8 cellular contexts compared by ENCODE assay signal in genomic region chr1:229024528-229025119, GRCh38.
DNase-seq lines count a peak whose midpoint lies in the region; ATAC-seq, FAIRE-seq and TF ChIP-seq lines count a peak whose summit lies in the region.

No MANE protein-coding gene starts in this region.

- H3K4me3 ChIP-seq in smooth muscle cell = no peak overlapping the region

- no peaks in the 10 kb centered on the region for H4K20me1 ChIP-seq in smooth muscle cell (ENCODE audit: low read depth)

- TF ChIP-seq CTCF in smooth muscle cell (IDR thresholded peaks at IDR 0.05; ENCODE audit: borderline replicate concordance, insufficient read depth, poor library complexity, severe bottlenecking) = no peak

- WGBS in smooth muscle cell (ENCODE audit: low lambda C conversion rate) = 66% methylated on average over 13 of the region's 13 CpGs

- no peak overlapping the region for H3K9ac ChIP-seq in smooth muscle cell (ENCODE audit: low read depth)

- intact Hi-C loops in Right ventricle myocardium inferior (cut with DNase I) = no loop called here

- peaks cover 8% of the 10 kb centered on the region for H3F3A ChIP-seq in smooth muscle cell (ENCODE audit: low read depth)

- peak overlapping the region; percentile 34 for H3K27ac ChIP-seq in smooth muscle cell (ENCODE audit: low read depth)

- no peaks in the 10 kb centered on the region for H3K27me3 ChIP-seq in smooth muscle cell (ENCODE audit: low read depth)

- no peaks in the 10 kb centered on the region for H3K36me3 ChIP-seq in smooth muscle cell (ENCODE audit: low read depth)

- peak; percentile 75 for DNase-seq in HCEC 1CT
- DNase-seq in SKM-1 (lab: John Stamatoyannopoulos, UW; ENCODE audit: unreplicated experiment) = peak; percentile 33
- peak; percentile 66 for DNase-seq in Right ventricle myocardium inferior (ENCODE audit: missing footprints)
- DNase-seq in smooth muscle cell (lab: John Stamatoyannopoulos, UW; ENCODE audit: unreplicated experiment) = no peak
- no peak for DNase-seq in NCI-H774 (lab: John Stamatoyannopoulos, UW)
- DNase-seq in HuH-7.5 (ENCODE audit: low spot score) = no peak
- no peak for DNase-seq in GM19239 (ENCODE audit: insufficient read length, low spot score)

- no peaks in the 10 kb centered on the region for H3K9me3 ChIP-seq in smooth muscle cell (replicated peaks; ENCODE audit: low read depth)

- ATAC-seq in Right ventricle myocardium inferior (peak; percentile 27), GM19397 (IDR thresholded peaks at IDR 0.05; ENCODE audit: unreplicated experiment) (no peak)

- no peak for FAIRE-seq in GM19239 (lab: Jason Lieb, UNC)

- no peak overlapping the region for H3K4me2 ChIP-seq in smooth muscle cell

- H3K4me1 ChIP-seq in smooth muscle cell (ENCODE audit: low read depth) = peaks cover 52% of the 10 kb centered on the region

- H2AFZ ChIP-seq in smooth muscle cell (ENCODE audit: low read depth) = no peak overlapping the region

- H3K79me2 ChIP-seq in smooth muscle cell (ENCODE audit: low read depth) = no peaks in the 10 kb centered on the region

Comparison
In these comparisons a context has a peak if more than half of its experiments do, and no peak if none do; other contexts are left out.
1. DNase-seq: peak in HCEC 1CT (single experiment), SKM-1 (single experiment) and Right ventricle myocardium inferior (single experiment); none in smooth muscle cell (single experiment), NCI-H774 (single experiment), HuH-7.5 (single experiment) and GM19239 (single experiment).